ENCODE assay signal across 11 cellular contexts in genomic region chr1:165116732-165117131, GRCh38.
A peak's percentile ranks its signal among the peaks of the same experiment; 100 is the strongest.
DNase-seq lines count a peak whose midpoint lies in the region; ATAC-seq lines count a peak whose summit lies in the region.
"Had no signal": no experiment of that assay in that cellular context is flagged by ENCODE, and none has a peak within 500 bp of the region (broad histone marks: within the 10 kb centered on the region; RNA-seq: fewer than 3 reads in every experiment).

No MANE protein-coding gene starts in this region.

- DNase-seq in H4 (ENCODE audit: low spot score) (peak; percentile 51), SK-MEL-5 (ENCODE audit: low read depth, low spot score) (peak; percentile 21), fibroblast of the conjunctiva (ENCODE audit: low read depth) (peak; percentile 24), hypothalamus (lab: John Stamatoyannopoulos, UW) (no peak), mucosa of gallbladder (ENCODE audit: low spot score) (no peak)
- DNase-seq in stimulated activated naive CD8-positive, alpha-beta T cell treated with anti-CD3 and anti-CD28 coated beads, Interleukin-15, Interleukin-2, amounts not matched to agents 100 U/mL and 50 U/mL, for 24 hours: no peak
- DNase-seq: activated T-cell treated with anti-CD3 and anti-CD28 coated beads, Interleukin-2, amount 50 U/mL, for 72 hours; central memory CD4-positive, alpha-beta T cell; transverse colon had no signal

- ATAC-seq in stimulated activated naive CD8-positive, alpha-beta T cell treated with anti-CD3 and anti-CD28 coated beads, Interleukin-15, Interleukin-2, amounts not matched to agents 100 U/mL and 50 U/mL, for 24 hours: peak; percentile 14
- no peak for ATAC-seq in GM18517 (IDR thresholded peaks at IDR 0.05; ENCODE audit: unreplicated experiment)
- ATAC-seq in GM21515 (IDR thresholded peaks at IDR 0.05; ENCODE audit: unreplicated experiment): no peak
- ATAC-seq: activated T-cell treated with anti-CD3 and anti-CD28 coated beads, Interleukin-2, amount 50 U/mL, for 72 hours had no signal

- in situ Hi-C loops in SK-MEL-5 (cut with HindIII; ENCODE audit: low pct_unique_long_range_greater_than_20kb, low sequenced_read_pairs): no loop called here

Comparison
In these comparisons a context has a peak if more than half of its experiments do, and no peak if none do; other contexts are left out.
1. DNase-seq: peak in H4 (single experiment), SK-MEL-5 (single experiment) and fibroblast of the conjunctiva (single experiment); none in stimulated activated naive CD8-positive, alpha-beta T cell treated with anti-CD3 and anti-CD28 coated beads, Interleukin-15, Interleukin-2, amounts not matched to agents 100 U/mL and 50 U/mL, for 24 hours (single experiment), hypothalamus (0 of 51) and mucosa of gallbladder (single experiment).